8 cellular contexts compared by ENCODE assay signal in genomic region chr10:99732033-99732912, GRCh38.
DNase-seq lines count a peak whose midpoint lies in the region; ATAC-seq lines count a peak whose summit lies in the region.

TSS of gene COX15 (minus strand) at chr10:99732127. CDS start at chr10:99732049, 78 bp downstream.
TSS of gene CUTC (plus strand) at chr10:99732234. CDS start at chr10:99732349, 115 bp downstream.

- ATAC-seq in GM19035 (IDR thresholded peaks at IDR 0.05; ENCODE audit: unreplicated experiment) = peak; percentile 86
- peak; percentile 92 for ATAC-seq in HG03354 (IDR thresholded peaks at IDR 0.05; ENCODE audit: poor library complexity, severe bottlenecking, unreplicated experiment)
- ATAC-seq in central memory CD8-positive, alpha-beta T cell (replicated peaks; ENCODE audit: extremely low read depth, poor library complexity, severe bottlenecking) = peak; percentile 87

- H3K4me1 Mint-ChIP-seq in central memory CD8-positive, alpha-beta T cell = peaks cover 43% of the 10 kb centered on the region

- no peaks in the 10 kb centered on the region for H3K9me3 Mint-ChIP-seq in central memory CD8-positive, alpha-beta T cell

- H3K27ac Mint-ChIP-seq in central memory CD8-positive, alpha-beta T cell (ENCODE audit: low read depth) = peak within 1 kb of the TSS; percentile 99

- peak within 1 kb of the TSS; percentile 100 for H3K4me3 Mint-ChIP-seq in central memory CD8-positive, alpha-beta T cell

- DNase-seq in AG20443 (ENCODE audit: low spot score) (peak; percentile 99), NCI-H446 (lab: John Stamatoyannopoulos, UW) (peak; percentile 67 to 92), iris pigment epithelial cell (ENCODE audit: low read depth) (peak; percentile 97)
- peak; percentile 91 for DNase-seq in activated CD4-positive, CD25-positive, alpha-beta regulatory T cell treated with anti-CD3 and anti-CD28 coated beads, Interleukin-2, amount 50 U/mL, for 16 hours (ENCODE audit: low read depth, low spot score)
- DNase-seq in central memory CD8-positive, alpha-beta T cell (ENCODE audit: low spot score in 2 of 2) = peak; percentile 91
- peak; percentile 91 to 93 for DNase-seq in stimulated activated CD4-positive, alpha-beta T cell treated with anti-CD3 and anti-CD28 coated beads, Interleukin-12 subunit alpha, Interleukin-12 subunit beta, amount 100 ng/mL, for 24 hours (ENCODE audit: low read depth in 2 of 2)

- no peaks in the 10 kb centered on the region for H3K27me3 Mint-ChIP-seq in central memory CD8-positive, alpha-beta T cell

- peaks cover 26% of the 10 kb centered on the region for H3K36me3 Mint-ChIP-seq in central memory CD8-positive, alpha-beta T cell (ENCODE audit: insufficient read depth)

Comparison
In these comparisons a context has a peak if more than half of its experiments do, and no peak if none do; other contexts are left out.
1. Peak in every context shown above with its lines: DNase-seq and ATAC-seq.